ENCODE assay signal across 17 cellular contexts in genomic region chr3:170098753-170099152, GRCh38.
A peak's percentile ranks its signal among the peaks of the same experiment; 100 is the strongest.
DNase-seq lines count a peak whose midpoint lies in the region; ATAC-seq and TF ChIP-seq lines count a peak whose summit lies in the region.
"Had no signal": no experiment of that assay in that cellular context is flagged by ENCODE, and none has a peak within 500 bp of the region (broad histone marks: within the 10 kb centered on the region; RNA-seq: fewer than 3 reads in every experiment).

No MANE protein-coding gene starts in this region.

- TF ChIP-seq CTCF in GM10266 (IDR thresholded peaks at IDR 0.05; ENCODE audit: control insufficient read depth, insufficient read depth, low read depth, missing control alignments) = no peak

- no peaks in the 10 kb centered on the region for H3K27me3 Mint-ChIP-seq in activated T-cell treated with anti-CD3 and anti-CD28 coated beads, Interleukin-2, amount 50 U/mL, for 4 hours (ENCODE audit: low read depth)
- no peaks in the 10 kb centered on the region for H3K27me3 Mint-ChIP-seq in activated T-helper 17 cell treated with anti-CD3 and anti-CD28 coated beads, Interleukin-2, amount 50 U/mL, for 72 hours
- H3K27me3 Mint-ChIP-seq in immature natural killer cell (ENCODE audit: low read depth in 3 of 3) = peaks cover 0 to 2% (median 0%) of the 10 kb centered on the region in 3 donors
- H3K27me3 Mint-ChIP-seq: IgD-negative memory B cell; stimulated activated naive B cell treated with anti-CD40 and anti-IgM and Interleukin-4, amounts not matched to agents 10 μg/mL and 1 μg/mL and 100 μg/mL, for 72 hours had no signal

- no peaks in the 10 kb centered on the region for H3K9me3 Mint-ChIP-seq in activated T-cell treated with anti-CD3 and anti-CD28 coated beads, Interleukin-2, amount 50 U/mL, for 4 hours
- no peaks in the 10 kb centered on the region for H3K9me3 Mint-ChIP-seq in activated T-helper 17 cell treated with anti-CD3 and anti-CD28 coated beads, Interleukin-2, amount 50 U/mL, for 72 hours
- no peaks in the 10 kb centered on the region for H3K9me3 Mint-ChIP-seq in immature natural killer cell
- H3K9me3 Mint-ChIP-seq: IgD-negative memory B cell; stimulated activated naive B cell treated with anti-CD40 and anti-IgM and Interleukin-4, amounts not matched to agents 10 μg/mL and 1 μg/mL and 100 μg/mL, for 72 hours had no signal

- peak overlapping the region; percentile 70 for H3K27ac Mint-ChIP-seq in activated T-helper 17 cell treated with anti-CD3 and anti-CD28 coated beads, Interleukin-2, amount 50 U/mL, for 72 hours
- peak overlapping the region in 3 of 6 donors; percentile 12 to 53 (median 40) for H3K27ac Mint-ChIP-seq in immature natural killer cell
- H3K27ac Mint-ChIP-seq: stimulated activated naive B cell treated with anti-CD40 and anti-IgM and Interleukin-4, amounts not matched to agents 10 μg/mL and 1 μg/mL and 100 μg/mL, for 72 hours had no signal

- no peak for DNase-seq in activated T-cell treated with anti-CD3 and anti-CD28 coated beads, Interleukin-2, amount 50 U/mL, for 4 hours
- DNase-seq in activated T-cell treated with anti-CD3 and anti-CD28 coated beads, Interleukin-2, amount 50 U/mL, for 1 hour = no peak
- DNase-seq in GM10266 (ENCODE audit: extremely low spot score) (peak; percentile 18), kidney tubule cell (ENCODE audit: low spot score) (peak; percentile 30), immature natural killer cell (no peak), glomerular visceral epithelial cell (ENCODE audit: extremely low spot score) (no peak), nucleus accumbens (lab: John Stamatoyannopoulos, UW) (no peak)
- DNase-seq: activated effector memory CD4-positive, alpha-beta T cell treated with anti-CD3 and anti-CD28 coated beads, Interleukin-2, amount 50 U/mL, for 16 hours; C1 segment of cervical spinal cord; effector CD4-positive, alpha-beta T cell; kidney; lower lobe of right lung; NCI-H1417 treated with DMSO at 0.1 percent for 48 hours; NCI-H524 treated with DMSO at 0.1 percent for 48 hours; stimulated activated naive B cell treated with anti-CD40 and anti-IgM and Interleukin-4, amounts not matched to agents 10 μg/mL and 1 μg/mL and 100 μg/mL, for 72 hours had no signal

- no peak overlapping the region for H3K4me3 Mint-ChIP-seq in activated T-cell treated with anti-CD3 and anti-CD28 coated beads, Interleukin-2, amount 50 U/mL, for 4 hours
- H3K4me3 Mint-ChIP-seq in activated T-helper 17 cell treated with anti-CD3 and anti-CD28 coated beads, Interleukin-2, amount 50 U/mL, for 72 hours = peak overlapping the region; percentile 24
- no peak overlapping the region for H3K4me3 Mint-ChIP-seq in immature natural killer cell
- H3K4me3 Mint-ChIP-seq: IgD-negative memory B cell; stimulated activated naive B cell treated with anti-CD40 and anti-IgM and Interleukin-4, amounts not matched to agents 10 μg/mL and 1 μg/mL and 100 μg/mL, for 72 hours had no signal

- peak; percentile 46 to 78 for ATAC-seq in activated T-cell treated with anti-CD3 and anti-CD28 coated beads, Interleukin-2, amount 50 U/mL, for 4 hours
- peak; percentile 91 for ATAC-seq in activated T-helper 17 cell treated with anti-CD3 and anti-CD28 coated beads, Interleukin-2, amount 50 U/mL, for 72 hours (replicated peaks)
- ATAC-seq: lower lobe of right lung; stimulated activated naive B cell treated with anti-CD40 and anti-IgM and Interleukin-4, amounts not matched to agents 10 μg/mL and 1 μg/mL and 100 μg/mL, for 72 hours had no signal

- H3K36me3 Mint-ChIP-seq in activated T-cell treated with anti-CD3 and anti-CD28 coated beads, Interleukin-2, amount 50 U/mL, for 4 hours (ENCODE audit: insufficient read depth) = peaks cover 57% of the 10 kb centered on the region
- peaks cover 100% of the 10 kb centered on the region for H3K36me3 Mint-ChIP-seq in activated T-helper 17 cell treated with anti-CD3 and anti-CD28 coated beads, Interleukin-2, amount 50 U/mL, for 72 hours (ENCODE audit: low read depth)
- peaks cover 26 to 72% (median 28%) of the 10 kb centered on the region in 3 donors for H3K36me3 Mint-ChIP-seq in immature natural killer cell

- H3K4me1 Mint-ChIP-seq in activated T-cell treated with anti-CD3 and anti-CD28 coated beads, Interleukin-2, amount 50 U/mL, for 4 hours (ENCODE audit: low read depth) = peaks cover 11% of the 10 kb centered on the region
- peaks cover 7% of the 10 kb centered on the region for H3K4me1 Mint-ChIP-seq in activated T-helper 17 cell treated with anti-CD3 and anti-CD28 coated beads, Interleukin-2, amount 50 U/mL, for 72 hours
- H3K4me1 Mint-ChIP-seq in immature natural killer cell = peaks cover 0 to 9% of the 10 kb centered on the region in 2 donors

Comparison
In these comparisons a context has a peak if more than half of its experiments do, and no peak if none do; other contexts are left out.
1. DNase-seq: peak in GM10266 (single experiment) and kidney tubule cell (single experiment); none in activated T-cell treated with anti-CD3 and anti-CD28 coated beads, Interleukin-2, amount 50 U/mL, for 4 hours (single experiment), activated T-cell treated with anti-CD3 and anti-CD28 coated beads, Interleukin-2, amount 50 U/mL, for 1 hour (single experiment), immature natural killer cell (0 of 3), glomerular visceral epithelial cell (single experiment) and nucleus accumbens (0 of 56).